In genomic region chr7:111363099-111363498, GRCh38 we compare ENCODE assay signal across 2 cellular contexts.
TF ChIP-seq lines count a peak whose summit lies in the region.

No MANE protein-coding gene starts in this region.

TF ChIP-seq in A549, 52 proteins besides CTCF, POLR2A, EP300 and RAD21:
- TF ChIP-seq MAX (IDR thresholded peaks at IDR 0.05) (no peak), SMC3 (IDR thresholded peaks at IDR 0.05) (no peak), USF2 (IDR thresholded peaks at IDR 0.05) (no peak), E2F6 (IDR thresholded peaks at IDR 0.05; ENCODE audit: borderline replicate concordance, low read depth) (no peak), ZC3H11A (IDR thresholded peaks at IDR 0.05) (no peak), NR3C1 (IDR thresholded peaks at IDR 0.05) (no peak)

TF ChIP-seq in HCT116, 20 proteins besides CTCF, POLR2A, EP300 and RAD21:
- TF ChIP-seq ATF3 (IDR thresholded peaks at IDR 0.05) (no peak), SP1 (IDR thresholded peaks at IDR 0.05; ENCODE audit: low read depth) (no peak), TCF7L2 (IDR thresholded peaks at IDR 0.05; ENCODE audit: borderline replicate concordance, extremely low read depth, insufficient read depth, insufficient read length) (no peak), EZH2phosphoT487 (IDR thresholded peaks at IDR 0.05; ENCODE audit: borderline replicate concordance) (no peak), ZBTB33 (IDR thresholded peaks at IDR 0.05; ENCODE audit: extremely low read depth, insufficient replicate concordance, low read length) (no peak), ZNF274 (IDR thresholded peaks at IDR 0.05; ENCODE audit: low read depth, low read length) (no peak), ELF1 (IDR thresholded peaks at IDR 0.05; ENCODE audit: borderline replicate concordance, low read depth) (no peak), REST (IDR thresholded peaks at IDR 0.05; ENCODE audit: low read depth) (no peak), EGR1 (IDR thresholded peaks at IDR 0.05; ENCODE audit: low read depth) (no peak), MAX (IDR thresholded peaks at IDR 0.05) (no peak), ZFX (IDR thresholded peaks at IDR 0.05) (no peak), FOSL1 (IDR thresholded peaks at IDR 0.05; ENCODE audit: low read depth) (no peak)
TF ChIP-seq in HCT116: peak in this region for 0.
